ENCODE assay signal across 8 cellular contexts in genomic region chr7:130069179-130069977, GRCh38. TPM values are rescaled to one million over a fixed set of nuclear protein-coding genes. Genes with fewer than 3 reads are reported as not detected.
DNase-seq lines count a peak whose midpoint lies in the region; ATAC-seq and TF ChIP-seq lines count a peak whose summit lies in the region.

No MANE protein-coding gene starts in this region.

- POLR2A ChIA-PET in HCT116 (lab: Charles Lee) = no interaction called here

- in situ Hi-C loops in G401 (cut with HindIII; ENCODE audit: low sequenced_read_pairs) = no loop called here

- TF ChIP-seq CTCF in HCT116 (IDR thresholded peaks at IDR 0.05 in 2 of 3, conservative IDR thresholded peaks at IDR 0.05 in 1 of 3; ENCODE audit: borderline replicate concordance in 1 of 3, insufficient read depth in 1 of 3, low read depth in 2 of 3, low read length in 2 of 3) (no peak), fibroblast of mammary gland (conservative IDR thresholded peaks at IDR 0.05; ENCODE audit: control insufficient read depth, insufficient read depth, low read depth, low read length) (no peak)

- no peak for TF ChIP-seq POLR2A in HCT116 (IDR thresholded peaks at IDR 0.05; ENCODE audit: borderline replicate concordance, extremely low read depth, insufficient read depth, insufficient read length)

- H3K4me2 ChIP-seq in HCT116 (ENCODE audit: low read length) = peak overlapping the region; percentile 80

- CTCF ChIA-PET in HCT116 (lab: Charles Lee) = interaction anchor here (0.6 to 1.5 kb wide), 9 partner anchors 8 to 726 kb away, joined by 3 to 11 read pairs (median 3); no protein-coding TSS in a partner anchor

- TSS peak; percentile 85 for BruUV-seq in HCT116 (replicated peaks; lab: Mats Ljungman, UMichigan)

- no peak for DNase-seq in HCT116 (ENCODE audit: low read depth, low spot score)
- DNase-seq in SHP77 treated with DMSO at 0.1 percent for 48 hours (lab: John Stamatoyannopoulos, UW) = peak; percentile 27
- no peak for DNase-seq in fibroblast of mammary gland (ENCODE audit: low read depth)
- no peak for DNase-seq in skeletal muscle cell (ENCODE audit: low read depth)
- no peak for DNase-seq in stimulated activated naive CD4-positive, alpha-beta T cell treated with Interleukin-2 at 50 U/mL for 16 hours (lab: John Stamatoyannopoulos, UW)
- no peak for DNase-seq in foreskin melanocyte
- DNase-seq in G401 (ENCODE audit: low spot score) = no peak

- H3K4me3 ChIP-seq in HCT116 (replicated peaks in 1 of 2; ENCODE audit: low read depth in 1 of 2, low read length in 2 of 2) (peak overlapping the region; percentile 91 to 93), fibroblast of mammary gland (ENCODE audit: control insufficient read depth, low read depth, low read length) (peak overlapping the region; percentile 58), skeletal muscle cell (ENCODE audit: low read depth, low read length) (peak overlapping the region; percentile 59)

- H3K27me3 ChIP-seq in HCT116 (ENCODE audit: insufficient read depth, low read length) = no peaks in the 10 kb centered on the region

- H3K27ac ChIP-seq in HCT116 (ENCODE audit: low read depth, low read length) = peak overlapping the region; percentile 26

- RAD21 ChIA-PET in HCT116 (lab: Charles Lee; ENCODE audit: low non-redundant PET in 1 of 2, low total read pairs in 2 of 2, uncharacterized antibody in 2 of 2, unreplicated experiment in 2 of 2) = no interaction called here

- peaks cover 37% of the 10 kb centered on the region for H3K79me2 ChIP-seq in HCT116 (ENCODE audit: insufficient read depth, low read length)

- ATAC-seq in HCT116 (no peak), GM19467 (IDR thresholded peaks at IDR 0.05; ENCODE audit: unreplicated experiment) (no peak)

- H4K20me1 ChIP-seq in HCT116 (ENCODE audit: insufficient read depth) = no peaks in the 10 kb centered on the region

- H3K9me3 ChIP-seq in HCT116 (ENCODE audit: control insufficient read depth in 1 of 2, insufficient read depth in 1 of 2, low read depth in 1 of 2, low read length in 2 of 2) = no peaks in the 10 kb centered on the region

- H3K9me2 ChIP-seq in HCT116 (ENCODE audit: insufficient read depth) = no peaks in the 10 kb centered on the region

- no peaks in the 10 kb centered on the region for H3K36me3 ChIP-seq in HCT116 (ENCODE audit: control insufficient read depth in 1 of 2, insufficient read depth in 2 of 2, low read length in 2 of 2)

- H3K9ac ChIP-seq in HCT116 (ENCODE audit: low read length) = peak overlapping the region; percentile 54

- intact Hi-C loops in HCT116 (cut with micrococcal nuclease) = no loop called here

- peaks cover 8 to 20% of the 10 kb centered on the region in 2 experiments for H3K4me1 ChIP-seq in HCT116 (ENCODE audit: control insufficient read depth in 1 of 2, insufficient read depth in 2 of 2, low read length in 2 of 2)

- H2AFZ ChIP-seq in HCT116 (ENCODE audit: low read depth, low read length, poor library complexity, severe bottlenecking) = peak overlapping the region; percentile 93

- TF ChIP-seq RAD21 in HCT116 (IDR thresholded peaks at IDR 0.05; ENCODE audit: low read depth) = no peak

TF ChIP-seq in HCT116, 20 proteins besides CTCF, POLR2A, EP300 and RAD21:
- TF ChIP-seq SRF (IDR thresholded peaks at IDR 0.05; ENCODE audit: low read depth) (no peak), JUND (IDR thresholded peaks at IDR 0.05) (no peak), FOSL1 (IDR thresholded peaks at IDR 0.05; ENCODE audit: low read depth) (no peak), ZNF274 (IDR thresholded peaks at IDR 0.05; ENCODE audit: low read depth, low read length) (no peak), POLR2AphosphoS5 (IDR thresholded peaks at IDR 0.05; ENCODE audit: low read depth, low read length) (no peak), MAX (IDR thresholded peaks at IDR 0.05) (no peak), ATF3 (IDR thresholded peaks at IDR 0.05) (no peak), EZH2 (IDR thresholded peaks at IDR 0.05) (no peak), TCF7L2 (IDR thresholded peaks at IDR 0.05; ENCODE audit: borderline replicate concordance, extremely low read depth, insufficient read depth, insufficient read length) (no peak), ELF1 (IDR thresholded peaks at IDR 0.05; ENCODE audit: borderline replicate concordance, low read depth) (no peak), SP1 (IDR thresholded peaks at IDR 0.05; ENCODE audit: low read depth) (no peak), CBX3 (IDR thresholded peaks at IDR 0.05; ENCODE audit: low read depth) (no peak), ZBTB33 (IDR thresholded peaks at IDR 0.05; ENCODE audit: extremely low read depth, insufficient replicate concordance, low read length) (no peak), ZFX (IDR thresholded peaks at IDR 0.05) (no peak), CEBPB (IDR thresholded peaks at IDR 0.05; ENCODE audit: low read depth) (no peak), SIN3A (IDR thresholded peaks at IDR 0.05; ENCODE audit: low read depth) (no peak), YY1 (IDR thresholded peaks at IDR 0.05; ENCODE audit: extremely low read depth, insufficient replicate concordance, low read depth, low read length) (no peak), EZH2phosphoT487 (IDR thresholded peaks at IDR 0.05; ENCODE audit: borderline replicate concordance) (no peak), EGR1 (IDR thresholded peaks at IDR 0.05; ENCODE audit: low read depth) (no peak), REST (IDR thresholded peaks at IDR 0.05; ENCODE audit: low read depth) (no peak)
TF ChIP-seq in HCT116: peak in this region for 0.

RNA-seq across cellular contexts. Expression of gene KLHDC10, which starts 1.0 kb away (rescaled TPM):
- 25.8 TPM for total RNA-seq in HCT116 (2021; ENCODE audit: unreplicated experiment)
- 16.6 and 18.4 TPM in 2 replicates for polyA plus RNA-seq in HCT116 (2012)
- total RNA-seq in G401 (2014; rRNA removed; shearing (Covaris generic)) = 9.2 and 23.5 TPM in 2 replicates

RNA-seq across cellular contexts. Expression of gene ZC3HC1, which starts 18.2 kb away (rescaled TPM):
- total RNA-seq in HCT116 (2021; ENCODE audit: unreplicated experiment) = 23.0 TPM
- polyA plus RNA-seq in HCT116 (2012) = 13.4 and 17.7 TPM in 2 replicates
- total RNA-seq in G401 (2014; rRNA removed; shearing (Covaris generic)) = 31.8 and 49.0 TPM in 2 replicates
